ENCODE assay signal across 21 cellular contexts in the genomic region with DNA sequence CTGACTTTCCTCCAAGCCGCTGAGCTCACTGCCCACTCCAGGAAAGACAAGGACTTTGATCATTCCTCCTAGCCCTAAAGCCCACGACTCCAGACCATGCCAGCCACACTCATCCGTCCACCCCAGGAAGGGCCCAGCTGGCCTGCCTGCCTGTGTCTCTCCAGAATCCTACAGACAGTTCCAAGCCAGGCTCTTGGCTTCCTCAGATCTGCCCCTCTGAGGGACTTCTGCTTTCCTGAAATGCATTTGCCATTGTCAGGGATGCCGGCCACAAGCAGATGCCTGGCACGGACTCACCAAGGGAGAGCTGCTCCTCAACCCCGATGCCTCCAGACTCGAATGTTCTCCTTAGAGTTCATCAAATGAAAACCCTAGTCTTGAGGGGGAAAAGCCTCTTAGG.
"Had no signal": no experiment of that assay in that cellular context is flagged by ENCODE, and none has a peak within 500 bp of the region (broad histone marks: within the 10 kb centered on the region; RNA-seq: fewer than 3 reads in every experiment).

No MANE protein-coding gene starts in this region.

- H3K4me1 ChIP-seq: gastrocnemius medialis, prostate gland, right atrium auricular region, stomach, thyroid gland had no signal

- H3K4me3 ChIP-seq: gastrocnemius medialis, lung, prostate gland, right atrium auricular region, skin epidermis, stomach, thyroid gland had no signal

- H3K27me3 ChIP-seq: gastrocnemius medialis, right atrium auricular region, stomach, thyroid gland had no signal

- H3K9me3 Mint-ChIP-seq: endodermal cell; memory B cell; natural killer cell treated with Interleukin-12 subunit alpha and Interleukin-12 subunit beta and Interleukin-15 and Interleukin-18, amount 100 ng/mL, for 72 hours; neural crest cell had no signal

- H3K36me3 ChIP-seq: gastrocnemius medialis, prostate gland, right atrium auricular region, stomach, thyroid gland had no signal

- H3K27ac ChIP-seq: epithelial cell of prostate, gastrocnemius medialis, prostate gland, right atrium auricular region, skin epidermis, stomach, thyroid gland had no signal

- H3K4me3 Mint-ChIP-seq: endodermal cell; memory B cell; naive B cell; natural killer cell treated with Interleukin-12 subunit alpha and Interleukin-12 subunit beta and Interleukin-15 and Interleukin-18, amount 100 ng/mL, for 72 hours; neural crest cell; stimulated activated naive B cell treated with anti-CD40 and anti-IgM and Interleukin-4, amounts not matched to agents 10 μg/mL and 1 μg/mL and 100 μg/mL, for 72 hours had no signal

- H3K27me3 Mint-ChIP-seq: naive B cell; stimulated activated naive B cell treated with anti-CD40 and anti-IgM and Interleukin-4, amounts not matched to agents 10 μg/mL and 1 μg/mL and 100 μg/mL, for 72 hours had no signal

- H3K36me3 Mint-ChIP-seq: memory B cell; naive B cell; natural killer cell treated with Interleukin-12 subunit alpha and Interleukin-12 subunit beta and Interleukin-15 and Interleukin-18, amount 100 ng/mL, for 72 hours had no signal

- H3K9me3 ChIP-seq: gastrocnemius medialis, prostate gland, thyroid gland had no signal

- H3K27ac Mint-ChIP-seq: endodermal cell; memory B cell; naive B cell; natural killer cell treated with Interleukin-12 subunit alpha and Interleukin-12 subunit beta and Interleukin-15 and Interleukin-18, amount 100 ng/mL, for 72 hours; stimulated activated naive B cell treated with anti-CD40 and anti-IgM and Interleukin-4, amounts not matched to agents 10 μg/mL and 1 μg/mL and 100 μg/mL, for 72 hours had no signal

- ATAC-seq: esophagus mucosa; stimulated activated naive B cell treated with anti-CD40 and anti-IgM and Interleukin-4, amounts not matched to agents 10 μg/mL and 1 μg/mL and 100 μg/mL, for 72 hours had no signal

- H3K4me1 Mint-ChIP-seq: endodermal cell; memory B cell; neural crest cell; stimulated activated naive B cell treated with anti-CD40 and anti-IgM and Interleukin-4, amounts not matched to agents 10 μg/mL and 1 μg/mL and 100 μg/mL, for 72 hours had no signal

- DNase-seq: cortex of kidney; effector CD8-positive, alpha-beta T cell; endodermal cell; foreskin fibroblast; naive B cell; stimulated activated CD4-positive, alpha-beta T cell treated with anti-CD3 and anti-CD28 coated beads, Interleukin-15, amount 100 ng/mL, for 24 hours; stimulated activated CD4-positive, alpha-beta T cell treated with anti-CD3 and anti-CD28 coated beads, Interleukin-2, amount 100 ng/mL, for 48 hours; stimulated activated naive B cell treated with anti-CD40 and anti-IgM and Interleukin-4, amounts not matched to agents 10 μg/mL and 1 μg/mL and 100 μg/mL, for 72 hours; stomach; thyroid gland; trophoblast cell had no signal
